8 cellular contexts compared by ENCODE assay signal in the genomic region with DNA sequence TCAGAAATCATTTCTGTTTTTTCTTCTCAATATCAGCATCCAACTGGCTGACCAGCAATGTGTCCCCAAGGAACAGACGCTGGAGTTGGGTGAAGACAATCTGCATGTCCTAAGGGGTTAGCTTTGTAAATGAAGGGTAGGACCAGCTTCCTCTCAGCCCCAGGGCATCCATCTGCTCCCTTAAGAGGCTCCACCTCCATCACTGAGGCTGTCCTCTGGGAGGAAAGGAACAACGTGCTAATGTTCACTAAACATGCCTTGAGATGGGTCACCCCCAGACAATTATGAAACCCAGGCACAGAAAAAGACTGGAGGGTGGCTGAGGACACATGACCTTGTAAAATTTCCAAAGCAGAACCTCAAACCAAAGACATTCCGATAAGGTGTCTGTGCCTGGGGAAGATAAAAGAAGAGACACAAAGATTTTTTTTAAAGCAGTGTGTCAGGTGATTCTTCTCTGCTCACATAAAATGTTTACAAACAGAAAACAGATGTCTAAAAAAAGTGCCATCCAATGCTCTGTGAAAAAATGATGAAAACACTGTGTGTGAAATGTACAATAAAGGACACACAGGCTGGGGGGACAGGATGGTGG. TPM values are rescaled to one million over a fixed set of nuclear protein-coding genes. Genes with fewer than 3 reads are reported as not detected.
A peak's percentile ranks its signal among the peaks of the same experiment; 100 is the strongest.
DNase-seq lines count a peak whose midpoint lies in the region; ATAC-seq lines count a peak whose summit lies in the region.

No MANE protein-coding gene starts in this region.

- peaks cover 0 to 20% (median 4%) of the 10 kb centered on the region in 9 donors for H3K9me3 Mint-ChIP-seq in naive thymus-derived CD8-positive, alpha-beta T cell

- H3K27ac Mint-ChIP-seq in naive thymus-derived CD8-positive, alpha-beta T cell: peak overlapping the region; percentile 54 to 98 (median 92)

- DNase-seq in Karpas-422 (no peak), cerebellar cortex (ENCODE audit: low spot score) (peak; percentile 10), NCI-H2196 (lab: John Stamatoyannopoulos, UW; ENCODE audit: unreplicated experiment) (no peak), LoVo (ENCODE audit: low spot score) (no peak)
- peak in 1 of 10 donors; percentile 14 for DNase-seq in naive thymus-derived CD8-positive, alpha-beta T cell
- no peak for DNase-seq in stimulated activated CD4-positive, alpha-beta T cell treated with anti-CD3 and anti-CD28 coated beads, Interleukin-1b, Interleukin-23, amount 100 ng/mL, for 48 hours

- peaks cover 15 to 34% (median 32%) of the 10 kb centered on the region in 3 donors for H3K36me3 Mint-ChIP-seq in naive thymus-derived CD8-positive, alpha-beta T cell

- H3K4me3 ChIP-seq in BLaER1 (peak overlapping the region; percentile 96), Karpas-422 (ENCODE audit: low read length) (peak overlapping the region; percentile 75)

- H4K20me1 ChIP-seq in BLaER1: peaks cover 39% of the 10 kb centered on the region
- H4K20me1 ChIP-seq in Karpas-422 (ENCODE audit: insufficient read depth, low read depth, low read length): no peaks in the 10 kb centered on the region

- H3K27ac ChIP-seq in BLaER1 (peak overlapping the region; percentile 91; the same call in 1 of the 2 replicates), Karpas-422 (ENCODE audit: low read length) (no peak overlapping the region)

- H3K4me1 ChIP-seq in BLaER1 (peaks cover 23% of the 10 kb centered on the region), Karpas-422 (ENCODE audit: low read length) (peaks cover 13% of the 10 kb centered on the region)

- peaks cover 25 to 76% (median 67%) of the 10 kb centered on the region in 4 donors for H3K4me1 Mint-ChIP-seq in naive thymus-derived CD8-positive, alpha-beta T cell

- H3K36me3 ChIP-seq in BLaER1 (peaks cover 49% of the 10 kb centered on the region), Karpas-422 (ENCODE audit: insufficient read depth, low read length) (peaks cover 43% of the 10 kb centered on the region)

- no peaks in the 10 kb centered on the region for H3K9me2 ChIP-seq in Karpas-422 (replicated peaks; ENCODE audit: insufficient read depth, low read length)

- H3K9me3 ChIP-seq in BLaER1 (peaks cover 42% of the 10 kb centered on the region), Karpas-422 (ENCODE audit: low read length) (peaks cover 23% of the 10 kb centered on the region)

- H3K9ac ChIP-seq in BLaER1 (peak overlapping the region; percentile 89), Karpas-422 (ENCODE audit: low read length) (peak overlapping the region; percentile 89)

- H3K27me3 ChIP-seq in BLaER1 (no peaks in the 10 kb centered on the region), Karpas-422 (ENCODE audit: low read length) (no peaks in the 10 kb centered on the region)

- peak overlapping the region; percentile 85 for H3K4me2 ChIP-seq in BLaER1
- peak overlapping the region; percentile 85 for H3K4me2 ChIP-seq in Karpas-422 (ENCODE audit: low read depth, low read length, poor library complexity, severe bottlenecking)

- no peak overlapping the region for H2AFZ ChIP-seq in Karpas-422 (ENCODE audit: low read length)

- ATAC-seq in naive thymus-derived CD8-positive, alpha-beta T cell: no peak
- no peak for ATAC-seq in HG02885 (IDR thresholded peaks at IDR 0.05; ENCODE audit: poor library complexity, unreplicated experiment)

- H3K27me3 Mint-ChIP-seq in naive thymus-derived CD8-positive, alpha-beta T cell: no peaks in the 10 kb centered on the region

- H3K4me3 Mint-ChIP-seq in naive thymus-derived CD8-positive, alpha-beta T cell: peak overlapping the region; percentile 91 to 97 (median 94)

- POLR2A ChIA-PET in naive thymus-derived CD8-positive, alpha-beta T cell (lab: Charles Lee): interaction anchor here (0.7 to 1.5 kb wide), 9 partner anchors 16 to 278 kb away, joined by 3 to 9 read pairs (median 7); partner anchors contain the start of genes AHCTF1 and ZNF670

- peaks cover 59% of the 10 kb centered on the region for H3K79me2 ChIP-seq in Karpas-422 (ENCODE audit: low read length)

RNA-seq across cellular contexts. Expression of gene ZNF124, which starts 37.6 kb away (rescaled TPM):
- 46.0 and 75.6 TPM in 2 replicates for total RNA-seq in Karpas-422 (2014; rRNA removed; shearing (Covaris generic); ENCODE audit: low replicate concordance)
- total RNA-seq in naive thymus-derived CD8-positive, alpha-beta T cell: 10 to 100 TPM; 28.1 to 30.8 TPM
- 1 to 10 TPM; 3.7 to 6.5 (median 6.1) TPM for polyA plus RNA-seq in naive thymus-derived CD8-positive, alpha-beta T cell

RNA-seq across cellular contexts. Expression of gene VN1R5, which starts 46.5 kb away (rescaled TPM):
- not detected in 2 replicates for total RNA-seq in Karpas-422 (2014; rRNA removed; shearing (Covaris generic); ENCODE audit: low replicate concordance)
- not detected for total RNA-seq in naive thymus-derived CD8-positive, alpha-beta T cell
- not detected for polyA plus RNA-seq in naive thymus-derived CD8-positive, alpha-beta T cell
